Comparison of ENCODE assay signal across 2 cellular contexts in the genomic region with DNA sequence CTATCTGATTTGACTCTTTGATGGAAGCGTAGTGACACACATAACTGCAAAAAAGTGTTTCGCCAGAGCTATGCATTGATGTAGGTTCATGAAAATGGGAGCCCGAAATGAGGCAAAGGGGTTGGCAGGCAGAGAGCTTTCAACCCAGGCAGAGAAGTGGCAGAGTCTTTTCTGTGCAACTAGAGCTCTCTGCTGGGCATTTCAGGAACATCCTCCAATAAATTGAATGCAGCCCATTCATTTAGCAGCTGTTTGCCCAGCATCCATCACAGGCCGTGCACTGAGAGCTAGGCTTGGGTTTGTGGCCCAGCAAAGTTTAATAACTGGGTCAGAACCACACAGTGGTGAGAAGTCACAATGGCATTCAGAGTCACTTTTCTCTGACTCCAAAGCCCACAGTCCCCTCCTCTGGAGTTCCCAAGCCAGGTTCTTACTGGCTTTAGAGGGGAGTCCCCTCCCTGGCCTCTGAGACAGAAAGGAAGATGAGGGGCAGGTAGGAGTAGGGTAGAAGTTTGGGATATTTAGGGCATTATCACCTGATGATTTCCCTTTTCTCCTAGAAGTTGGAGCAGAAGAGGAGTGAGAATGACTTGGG.
TF ChIP-seq lines count a peak whose summit lies in the region.

No MANE protein-coding gene starts in this region.

TF ChIP-seq in GM23338, 12 proteins besides CTCF, POLR2A, EP300 and RAD21 (continues in another document):
- TF ChIP-seq, protein P1, sequence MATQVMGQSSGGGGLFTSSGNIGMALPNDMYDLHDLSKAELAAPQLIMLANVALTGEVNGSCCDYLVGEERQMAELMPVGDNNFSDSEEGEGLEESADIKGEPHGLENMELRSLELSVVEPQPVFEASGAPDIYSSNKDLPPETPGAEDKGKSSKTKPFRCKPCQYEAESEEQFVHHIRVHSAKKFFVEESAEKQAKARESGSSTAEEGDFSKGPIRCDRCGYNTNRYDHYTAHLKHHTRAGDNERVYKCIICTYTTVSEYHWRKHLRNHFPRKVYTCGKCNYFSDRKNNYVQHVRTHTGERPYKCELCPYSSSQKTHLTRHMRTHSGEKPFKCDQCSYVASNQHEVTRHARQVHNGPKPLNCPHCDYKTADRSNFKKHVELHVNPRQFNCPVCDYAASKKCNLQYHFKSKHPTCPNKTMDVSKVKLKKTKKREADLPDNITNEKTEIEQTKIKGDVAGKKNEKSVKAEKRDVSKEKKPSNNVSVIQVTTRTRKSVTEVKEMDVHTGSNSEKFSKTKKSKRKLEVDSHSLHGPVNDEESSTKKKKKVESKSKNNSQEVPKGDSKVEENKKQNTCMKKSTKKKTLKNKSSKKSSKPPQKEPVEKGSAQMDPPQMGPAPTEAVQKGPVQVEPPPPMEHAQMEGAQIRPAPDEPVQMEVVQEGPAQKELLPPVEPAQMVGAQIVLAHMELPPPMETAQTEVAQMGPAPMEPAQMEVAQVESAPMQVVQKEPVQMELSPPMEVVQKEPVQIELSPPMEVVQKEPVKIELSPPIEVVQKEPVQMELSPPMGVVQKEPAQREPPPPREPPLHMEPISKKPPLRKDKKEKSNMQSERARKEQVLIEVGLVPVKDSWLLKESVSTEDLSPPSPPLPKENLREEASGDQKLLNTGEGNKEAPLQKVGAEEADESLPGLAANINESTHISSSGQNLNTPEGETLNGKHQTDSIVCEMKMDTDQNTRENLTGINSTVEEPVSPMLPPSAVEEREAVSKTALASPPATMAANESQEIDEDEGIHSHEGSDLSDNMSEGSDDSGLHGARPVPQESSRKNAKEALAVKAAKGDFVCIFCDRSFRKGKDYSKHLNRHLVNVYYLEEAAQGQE (IDR thresholded peaks at IDR 0.05; ENCODE audit: unreplicated experiment) = no peak
- TF ChIP-seq NANOG (IDR thresholded peaks at IDR 0.05; ENCODE audit: borderline replicate concordance) = no peak
- no peak for TF ChIP-seq JUNB (IDR thresholded peaks at IDR 0.05; ENCODE audit: unreplicated experiment)
- TF ChIP-seq, protein P2, sequence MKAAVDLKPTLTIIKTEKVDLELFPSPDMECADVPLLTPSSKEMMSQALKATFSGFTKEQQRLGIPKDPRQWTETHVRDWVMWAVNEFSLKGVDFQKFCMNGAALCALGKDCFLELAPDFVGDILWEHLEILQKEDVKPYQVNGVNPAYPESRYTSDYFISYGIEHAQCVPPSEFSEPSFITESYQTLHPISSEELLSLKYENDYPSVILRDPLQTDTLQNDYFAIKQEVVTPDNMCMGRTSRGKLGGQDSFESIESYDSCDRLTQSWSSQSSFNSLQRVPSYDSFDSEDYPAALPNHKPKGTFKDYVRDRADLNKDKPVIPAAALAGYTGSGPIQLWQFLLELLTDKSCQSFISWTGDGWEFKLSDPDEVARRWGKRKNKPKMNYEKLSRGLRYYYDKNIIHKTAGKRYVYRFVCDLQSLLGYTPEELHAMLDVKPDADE (IDR thresholded peaks at IDR 0.05) = no peak
- TF ChIP-seq EZH2 (IDR thresholded peaks at IDR 0.05; ENCODE audit: low read depth, unreplicated experiment) = no peak
- no peak for TF ChIP-seq EZH2phosphoT487 (IDR thresholded peaks at IDR 0.05; ENCODE audit: unreplicated experiment)
- TF ChIP-seq, protein P3, sequence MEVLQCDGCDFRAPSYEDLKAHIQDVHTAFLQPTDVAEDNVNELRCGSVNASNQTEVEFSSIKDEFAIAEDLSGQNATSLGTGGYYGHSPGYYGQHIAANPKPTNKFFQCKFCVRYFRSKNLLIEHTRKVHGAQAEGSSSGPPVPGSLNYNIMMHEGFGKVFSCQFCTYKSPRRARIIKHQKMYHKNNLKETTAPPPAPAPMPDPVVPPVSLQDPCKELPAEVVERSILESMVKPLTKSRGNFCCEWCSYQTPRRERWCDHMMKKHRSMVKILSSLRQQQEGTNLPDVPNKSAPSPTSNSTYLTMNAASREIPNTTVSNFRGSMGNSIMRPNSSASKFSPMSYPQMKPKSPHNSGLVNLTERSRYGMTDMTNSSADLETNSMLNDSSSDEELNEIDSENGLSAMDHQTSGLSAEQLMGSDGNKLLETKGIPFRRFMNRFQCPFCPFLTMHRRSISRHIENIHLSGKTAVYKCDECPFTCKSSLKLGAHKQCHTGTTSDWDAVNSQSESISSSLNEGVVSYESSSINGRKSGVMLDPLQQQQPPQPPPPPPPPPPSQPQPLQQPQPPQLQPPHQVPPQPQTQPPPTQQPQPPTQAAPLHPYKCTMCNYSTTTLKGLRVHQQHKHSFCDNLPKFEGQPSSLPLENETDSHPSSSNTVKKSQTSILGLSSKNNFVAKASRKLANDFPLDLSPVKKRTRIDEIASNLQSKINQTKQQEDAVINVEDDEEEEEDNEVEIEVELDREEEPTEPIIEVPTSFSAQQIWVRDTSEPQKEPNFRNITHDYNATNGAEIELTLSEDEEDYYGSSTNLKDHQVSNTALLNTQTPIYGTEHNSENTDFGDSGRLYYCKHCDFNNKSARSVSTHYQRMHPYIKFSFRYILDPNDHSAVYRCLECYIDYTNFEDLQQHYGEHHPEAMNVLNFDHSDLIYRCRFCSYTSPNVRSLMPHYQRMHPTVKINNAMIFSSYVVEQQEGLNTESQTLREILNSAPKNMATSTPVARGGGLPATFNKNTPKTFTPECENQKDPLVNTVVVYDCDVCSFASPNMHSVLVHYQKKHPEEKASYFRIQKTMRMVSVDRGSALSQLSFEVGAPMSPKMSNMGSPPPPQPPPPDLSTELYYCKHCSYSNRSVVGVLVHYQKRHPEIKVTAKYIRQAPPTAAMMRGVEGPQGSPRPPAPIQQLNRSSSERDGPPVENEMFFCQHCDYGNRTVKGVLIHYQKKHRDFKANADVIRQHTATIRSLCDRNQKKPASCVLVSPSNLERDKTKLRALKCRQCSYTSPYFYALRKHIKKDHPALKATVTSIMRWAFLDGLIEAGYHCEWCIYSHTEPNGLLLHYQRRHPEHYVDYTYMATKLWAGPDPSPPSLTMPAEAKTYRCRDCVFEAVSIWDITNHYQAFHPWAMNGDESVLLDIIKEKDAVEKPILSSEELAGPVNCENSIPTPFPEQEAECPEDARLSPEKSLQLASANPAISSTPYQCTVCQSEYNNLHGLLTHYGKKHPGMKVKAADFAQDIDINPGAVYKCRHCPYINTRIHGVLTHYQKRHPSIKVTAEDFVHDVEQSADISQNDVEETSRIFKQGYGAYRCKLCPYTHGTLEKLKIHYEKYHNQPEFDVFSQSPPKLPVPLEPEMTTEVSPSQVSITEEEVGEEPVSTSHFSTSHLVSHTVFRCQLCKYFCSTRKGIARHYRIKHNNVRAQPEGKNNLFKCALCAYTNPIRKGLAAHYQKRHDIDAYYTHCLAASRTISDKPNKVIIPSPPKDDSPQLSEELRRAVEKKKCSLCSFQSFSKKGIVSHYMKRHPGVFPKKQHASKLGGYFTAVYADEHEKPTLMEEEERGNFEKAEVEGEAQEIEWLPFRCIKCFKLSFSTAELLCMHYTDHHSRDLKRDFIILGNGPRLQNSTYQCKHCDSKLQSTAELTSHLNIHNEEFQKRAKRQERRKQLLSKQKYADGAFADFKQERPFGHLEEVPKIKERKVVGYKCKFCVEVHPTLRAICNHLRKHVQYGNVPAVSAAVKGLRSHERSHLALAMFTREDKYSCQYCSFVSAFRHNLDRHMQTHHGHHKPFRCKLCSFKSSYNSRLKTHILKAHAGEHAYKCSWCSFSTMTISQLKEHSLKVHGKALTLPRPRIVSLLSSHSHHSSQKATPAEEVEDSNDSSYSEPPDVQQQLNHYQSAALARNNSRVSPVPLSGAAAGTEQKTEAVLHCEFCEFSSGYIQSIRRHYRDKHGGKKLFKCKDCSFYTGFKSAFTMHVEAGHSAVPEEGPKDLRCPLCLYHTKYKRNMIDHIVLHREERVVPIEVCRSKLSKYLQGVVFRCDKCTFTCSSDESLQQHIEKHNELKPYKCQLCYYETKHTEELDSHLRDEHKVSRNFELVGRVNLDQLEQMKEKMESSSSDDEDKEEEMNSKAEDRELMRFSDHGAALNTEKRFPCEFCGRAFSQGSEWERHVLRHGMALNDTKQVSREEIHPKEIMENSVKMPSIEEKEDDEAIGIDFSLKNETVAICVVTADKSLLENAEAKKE (CRISPR knock-in tag; IDR thresholded peaks at IDR 0.05) = no peak
- no peak for TF ChIP-seq ZNF114 (CRISPR knock-in tag; IDR thresholded peaks at IDR 0.05)
- no peak for TF ChIP-seq STAT1 (IDR thresholded peaks at IDR 0.05; ENCODE audit: unreplicated experiment)

TF ChIP-seq in GM12878, 131 proteins besides CTCF, POLR2A, EP300 and RAD21:
- TF ChIP-seq PAX8 (IDR thresholded peaks at IDR 0.05) (no peak), RBBP5 (conservative IDR thresholded peaks at IDR 0.05) (no peak), ETV6 (conservative IDR thresholded peaks at IDR 0.05 in 1 of 2, IDR thresholded peaks at IDR 0.05 in 1 of 2; ENCODE audit: borderline replicate concordance in 1 of 2, low read depth in 1 of 2) (no peak), ZNF274 (IDR thresholded peaks at IDR 0.05; ENCODE audit: insufficient read depth, insufficient read length) (no peak), POLR2AphosphoS5 (IDR thresholded peaks at IDR 0.05; ENCODE audit: low read length) (no peak), HCFC1 (IDR thresholded peaks at IDR 0.05; ENCODE audit: low read length) (no peak), ZNF217 (IDR thresholded peaks at IDR 0.05) (no peak)
- TF ChIP-seq, protein P4, sequence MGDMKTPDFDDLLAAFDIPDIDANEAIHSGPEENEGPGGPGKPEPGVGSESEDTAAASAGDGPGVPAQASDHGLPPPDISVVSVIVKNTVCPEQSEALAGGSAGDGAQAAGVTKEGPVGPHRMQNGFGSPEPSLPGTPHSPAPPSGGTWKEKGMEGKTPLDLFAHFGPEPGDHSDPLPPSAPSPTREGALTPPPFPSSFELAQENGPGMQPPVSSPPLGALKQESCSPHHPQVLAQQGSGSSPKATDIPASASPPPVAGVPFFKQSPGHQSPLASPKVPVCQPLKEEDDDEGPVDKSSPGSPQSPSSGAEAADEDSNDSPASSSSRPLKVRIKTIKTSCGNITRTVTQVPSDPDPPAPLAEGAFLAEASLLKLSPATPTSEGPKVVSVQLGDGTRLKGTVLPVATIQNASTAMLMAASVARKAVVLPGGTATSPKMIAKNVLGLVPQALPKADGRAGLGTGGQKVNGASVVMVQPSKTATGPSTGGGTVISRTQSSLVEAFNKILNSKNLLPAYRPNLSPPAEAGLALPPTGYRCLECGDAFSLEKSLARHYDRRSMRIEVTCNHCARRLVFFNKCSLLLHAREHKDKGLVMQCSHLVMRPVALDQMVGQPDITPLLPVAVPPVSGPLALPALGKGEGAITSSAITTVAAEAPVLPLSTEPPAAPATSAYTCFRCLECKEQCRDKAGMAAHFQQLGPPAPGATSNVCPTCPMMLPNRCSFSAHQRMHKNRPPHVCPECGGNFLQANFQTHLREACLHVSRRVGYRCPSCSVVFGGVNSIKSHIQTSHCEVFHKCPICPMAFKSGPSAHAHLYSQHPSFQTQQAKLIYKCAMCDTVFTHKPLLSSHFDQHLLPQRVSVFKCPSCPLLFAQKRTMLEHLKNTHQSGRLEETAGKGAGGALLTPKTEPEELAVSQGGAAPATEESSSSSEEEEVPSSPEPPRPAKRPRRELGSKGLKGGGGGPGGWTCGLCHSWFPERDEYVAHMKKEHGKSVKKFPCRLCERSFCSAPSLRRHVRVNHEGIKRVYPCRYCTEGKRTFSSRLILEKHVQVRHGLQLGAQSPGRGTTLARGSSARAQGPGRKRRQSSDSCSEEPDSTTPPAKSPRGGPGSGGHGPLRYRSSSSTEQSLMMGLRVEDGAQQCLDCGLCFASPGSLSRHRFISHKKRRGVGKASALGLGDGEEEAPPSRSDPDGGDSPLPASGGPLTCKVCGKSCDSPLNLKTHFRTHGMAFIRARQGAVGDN (IDR thresholded peaks at IDR 0.05) = no peak
- TF ChIP-seq, protein P5, sequence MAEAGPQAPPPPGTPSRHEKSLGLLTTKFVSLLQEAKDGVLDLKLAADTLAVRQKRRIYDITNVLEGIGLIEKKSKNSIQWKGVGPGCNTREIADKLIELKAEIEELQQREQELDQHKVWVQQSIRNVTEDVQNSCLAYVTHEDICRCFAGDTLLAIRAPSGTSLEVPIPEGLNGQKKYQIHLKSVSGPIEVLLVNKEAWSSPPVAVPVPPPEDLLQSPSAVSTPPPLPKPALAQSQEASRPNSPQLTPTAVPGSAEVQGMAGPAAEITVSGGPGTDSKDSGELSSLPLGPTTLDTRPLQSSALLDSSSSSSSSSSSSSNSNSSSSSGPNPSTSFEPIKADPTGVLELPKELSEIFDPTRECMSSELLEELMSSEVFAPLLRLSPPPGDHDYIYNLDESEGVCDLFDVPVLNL (IDR thresholded peaks at IDR 0.05; ENCODE audit: low read depth, low read length) = no peak
- TF ChIP-seq, protein P6, sequence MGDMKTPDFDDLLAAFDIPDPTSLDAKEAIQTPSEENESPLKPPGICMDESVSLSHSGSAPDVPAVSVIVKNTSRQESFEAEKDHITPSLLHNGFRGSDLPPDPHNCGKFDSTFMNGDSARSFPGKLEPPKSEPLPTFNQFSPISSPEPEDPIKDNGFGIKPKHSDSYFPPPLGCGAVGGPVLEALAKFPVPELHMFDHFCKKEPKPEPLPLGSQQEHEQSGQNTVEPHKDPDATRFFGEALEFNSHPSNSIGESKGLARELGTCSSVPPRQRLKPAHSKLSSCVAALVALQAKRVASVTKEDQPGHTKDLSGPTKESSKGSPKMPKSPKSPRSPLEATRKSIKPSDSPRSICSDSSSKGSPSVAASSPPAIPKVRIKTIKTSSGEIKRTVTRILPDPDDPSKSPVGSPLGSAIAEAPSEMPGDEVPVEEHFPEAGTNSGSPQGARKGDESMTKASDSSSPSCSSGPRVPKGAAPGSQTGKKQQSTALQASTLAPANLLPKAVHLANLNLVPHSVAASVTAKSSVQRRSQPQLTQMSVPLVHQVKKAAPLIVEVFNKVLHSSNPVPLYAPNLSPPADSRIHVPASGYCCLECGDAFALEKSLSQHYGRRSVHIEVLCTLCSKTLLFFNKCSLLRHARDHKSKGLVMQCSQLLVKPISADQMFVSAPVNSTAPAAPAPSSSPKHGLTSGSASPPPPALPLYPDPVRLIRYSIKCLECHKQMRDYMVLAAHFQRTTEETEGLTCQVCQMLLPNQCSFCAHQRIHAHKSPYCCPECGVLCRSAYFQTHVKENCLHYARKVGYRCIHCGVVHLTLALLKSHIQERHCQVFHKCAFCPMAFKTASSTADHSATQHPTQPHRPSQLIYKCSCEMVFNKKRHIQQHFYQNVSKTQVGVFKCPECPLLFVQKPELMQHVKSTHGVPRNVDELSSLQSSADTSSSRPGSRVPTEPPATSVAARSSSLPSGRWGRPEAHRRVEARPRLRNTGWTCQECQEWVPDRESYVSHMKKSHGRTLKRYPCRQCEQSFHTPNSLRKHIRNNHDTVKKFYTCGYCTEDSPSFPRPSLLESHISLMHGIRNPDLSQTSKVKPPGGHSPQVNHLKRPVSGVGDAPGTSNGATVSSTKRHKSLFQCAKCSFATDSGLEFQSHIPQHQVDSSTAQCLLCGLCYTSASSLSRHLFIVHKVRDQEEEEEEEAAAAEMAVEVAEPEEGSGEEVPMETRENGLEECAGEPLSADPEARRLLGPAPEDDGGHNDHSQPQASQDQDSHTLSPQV (IDR thresholded peaks at IDR 0.05) = no peak
- TF ChIP-seq, protein P7, sequence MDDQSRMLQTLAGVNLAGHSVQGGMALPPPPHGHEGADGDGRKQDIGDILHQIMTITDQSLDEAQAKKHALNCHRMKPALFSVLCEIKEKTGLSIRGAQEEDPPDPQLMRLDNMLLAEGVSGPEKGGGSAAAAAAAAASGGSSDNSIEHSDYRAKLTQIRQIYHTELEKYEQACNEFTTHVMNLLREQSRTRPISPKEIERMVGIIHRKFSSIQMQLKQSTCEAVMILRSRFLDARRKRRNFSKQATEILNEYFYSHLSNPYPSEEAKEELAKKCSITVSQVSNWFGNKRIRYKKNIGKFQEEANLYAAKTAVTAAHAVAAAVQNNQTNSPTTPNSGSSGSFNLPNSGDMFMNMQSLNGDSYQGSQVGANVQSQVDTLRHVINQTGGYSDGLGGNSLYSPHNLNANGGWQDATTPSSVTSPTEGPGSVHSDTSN (IDR thresholded peaks at IDR 0.05; ENCODE audit: insufficient replicate concordance, low read depth, low read length) = no peak
